12 cellular contexts compared by ENCODE assay signal in the genomic region with DNA sequence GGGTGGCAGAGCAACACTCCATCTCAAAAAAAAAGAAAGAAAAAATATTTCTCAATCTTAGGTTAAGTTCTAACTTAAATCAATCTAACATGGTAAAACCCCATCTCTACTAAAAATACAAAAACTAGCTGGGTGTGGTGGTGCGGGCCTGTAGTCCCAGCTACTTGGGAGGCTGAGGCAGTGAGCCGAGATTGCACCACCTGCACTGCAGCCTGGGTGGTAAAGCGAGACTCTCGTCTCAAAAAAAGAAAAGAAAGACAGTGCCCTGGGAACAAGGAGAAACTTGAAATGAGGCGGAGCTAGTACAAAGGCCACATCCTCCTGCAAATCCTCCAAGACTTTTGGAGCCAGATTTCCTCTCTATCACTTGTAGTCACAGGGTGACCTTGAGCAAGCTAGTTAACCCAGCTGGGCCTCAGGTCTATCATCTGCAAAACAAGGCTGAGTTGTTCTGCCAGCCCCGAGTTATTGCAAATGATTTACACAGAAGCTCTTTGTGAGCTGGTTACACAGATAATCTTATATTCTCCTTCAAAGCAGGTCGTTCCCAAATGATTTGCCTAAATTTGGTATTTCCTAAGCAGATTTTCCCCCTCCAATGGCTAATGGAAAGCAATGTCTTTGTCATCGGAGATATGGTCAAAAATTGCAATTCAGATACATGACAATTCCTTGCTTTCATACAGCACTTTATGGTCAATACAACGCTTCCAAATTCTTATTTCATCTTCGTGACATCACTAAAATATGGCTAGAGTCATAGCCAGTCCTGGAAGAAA. TPM values are rescaled to one million over a fixed set of nuclear protein-coding genes. Genes with fewer than 3 reads are reported as not detected.
DNase-seq lines count a peak whose midpoint lies in the region; ATAC-seq and TF ChIP-seq lines count a peak whose summit lies in the region.
"Had no signal": no experiment of that assay in that cellular context is flagged by ENCODE, and none has a peak within 500 bp of the region (broad histone marks: within the 10 kb centered on the region; RNA-seq: fewer than 3 reads in every experiment).

No MANE protein-coding gene starts in this region.

- no peak overlapping the region for H2AFZ ChIP-seq in PC-9

- H3K4me3 ChIP-seq in PC-9 (peak overlapping the region; percentile 92; the same call in 1 of the 2 replicates), coronary artery (peak overlapping the region; percentile 96), ovary (no peak overlapping the region)

- H3K4me1 Mint-ChIP-seq in activated CD4-positive, alpha-beta T cell treated with anti-CD3 and anti-CD28 coated beads, Interleukin-2, amount 10 ng/mL, durations not matched to agents 24 days and 14 days = peaks cover 16% of the 10 kb centered on the region

- no peak overlapping the region for H3K27ac ChIP-seq in PC-9
- H3K27ac ChIP-seq in coronary artery = no peak overlapping the region
- peak overlapping the region in 1 of 2 donors; percentile 40 for H3K27ac ChIP-seq in ovary

- no peak for TF ChIP-seq POLR2A in ovary (IDR thresholded peaks at IDR 0.05)

- H3K9me3 Mint-ChIP-seq in activated CD4-positive, alpha-beta T cell treated with anti-CD3 and anti-CD28 coated beads, Interleukin-2, amount 10 ng/mL, durations not matched to agents 24 days and 14 days = no peaks in the 10 kb centered on the region

- no TSS peak for BruUV-seq in PC-9 (replicated peaks; lab: Mats Ljungman, UMichigan)

- peak overlapping the region; percentile 90 for H3K4me2 ChIP-seq in PC-9

- intact Hi-C loops in activated CD4-positive, alpha-beta T cell treated with anti-CD3 and anti-CD28 coated beads, Interleukin-2, amount 10 ng/mL, durations not matched to agents 24 days and 14 days (cut with micrococcal nuclease) = no loop called here
- intact Hi-C loops in PC-9 (cut with micrococcal nuclease; ENCODE audit: unreplicated experiment) (loop anchor here (5.0 to 10.0 kb wide), 3 partner anchors 35 to 297 kb away; partner anchors contain the start of genes C22orf23, GCAT and POLR2F), ovary (cut with DNase I) (loop anchor here in 1 of 4 donors (10.0 kb wide), 1 partner anchor 363 kb away; the partner anchor contains the start of gene MAFF)

- CTCF ChIA-PET in PC-9 (lab: Charles Lee) = no interaction called here

- 17 to 45% (median 27%) methylated on average over 10 of the region's 10 CpGs for WGBS in ovary, 3 donors

- H3K4me3 Mint-ChIP-seq in activated CD4-positive, alpha-beta T cell treated with anti-CD3 and anti-CD28 coated beads, Interleukin-2, amount 10 ng/mL, durations not matched to agents 24 days and 14 days = peak overlapping the region; percentile 78

- TF ChIP-seq EP300 in ovary (IDR thresholded peaks at IDR 0.05) = no peak

- H3K27ac Mint-ChIP-seq in activated CD4-positive, alpha-beta T cell treated with anti-CD3 and anti-CD28 coated beads, Interleukin-2, amount 10 ng/mL, durations not matched to agents 24 days and 14 days = peak overlapping the region; percentile 32

- H3K36me3 Mint-ChIP-seq in activated CD4-positive, alpha-beta T cell treated with anti-CD3 and anti-CD28 coated beads, Interleukin-2, amount 10 ng/mL, durations not matched to agents 24 days and 14 days (ENCODE audit: low read depth) = peaks cover 27% of the 10 kb centered on the region

- H3K36me3 ChIP-seq in PC-9 (ENCODE audit: low read depth) (no peaks in the 10 kb centered on the region), ovary (no peaks in the 10 kb centered on the region)

- POLR2A ChIA-PET in PC-9 (lab: Charles Lee; ENCODE audit: unreplicated experiment) = interaction anchor here (0.6 kb wide), 1 partner anchor 57 kb away, joined by 6 read pairs; no protein-coding TSS in a partner anchor

- H3K4me1 ChIP-seq in PC-9 (replicated peaks; ENCODE audit: insufficient read depth) = peaks cover 13% of the 10 kb centered on the region
- peaks cover 6% of the 10 kb centered on the region for H3K4me1 ChIP-seq in ovary (ENCODE audit: insufficient read depth)

- no peaks in the 10 kb centered on the region for H3K27me3 Mint-ChIP-seq in activated CD4-positive, alpha-beta T cell treated with anti-CD3 and anti-CD28 coated beads, Interleukin-2, amount 10 ng/mL, durations not matched to agents 24 days and 14 days

- H3K9me3 ChIP-seq in PC-9 (ENCODE audit: insufficient read depth, low read depth) (peaks cover 4% of the 10 kb centered on the region; the same call in 1 of the 2 replicates), ovary (no peaks in the 10 kb centered on the region)
- H3K9me3 ChIP-seq: upper lobe of left lung had no signal

- H3K9me2 ChIP-seq in PC-9 (ENCODE audit: insufficient read depth) = no peaks in the 10 kb centered on the region

- no peak for ATAC-seq in HG03469 (IDR thresholded peaks at IDR 0.05; ENCODE audit: unreplicated experiment)

- H4K20me1 ChIP-seq in PC-9 (ENCODE audit: insufficient read depth) = peaks cover 9% of the 10 kb centered on the region; the same call in 1 of the 2 replicates

- peaks cover 45% of the 10 kb centered on the region for H3F3A ChIP-seq in PC-9 (ENCODE audit: insufficient read depth, low read depth)

- TF ChIP-seq CTCF in PC-9 (conservative IDR thresholded peaks at IDR 0.05) (no peak), coronary artery (IDR thresholded peaks at IDR 0.05) (no peak), ovary (IDR thresholded peaks at IDR 0.05) (no peak)

- no peaks in the 10 kb centered on the region for H3K27me3 ChIP-seq in PC-9 (ENCODE audit: insufficient read depth, low read depth)
- H3K27me3 ChIP-seq in ovary = no peaks in the 10 kb centered on the region
- H3K27me3 ChIP-seq: upper lobe of left lung had no signal

- no peak for DNase-seq in activated CD4-positive, alpha-beta T cell treated with anti-CD3 and anti-CD28 coated beads, Interleukin-2, amount 10 ng/mL, durations not matched to agents 24 days and 14 days
- no peak for DNase-seq in activated CD4-positive, alpha-beta T cell treated with anti-CD3 and anti-CD28 coated beads, Interleukin-2, amount 50 U/mL, for 4 hours
- no peak for DNase-seq in PC-9
- no peak for DNase-seq in coronary artery (ENCODE audit: low spot score)
- DNase-seq in ovary = peak in 3 of 5 donors; percentile 48 to 59 (median 53)
- no peak for DNase-seq in hepatic stellate cell (ENCODE audit: low spot score)
- DNase-seq in SK-N-DZ (ENCODE audit: low spot score) = no peak
- DNase-seq: effector memory CD4-positive, alpha-beta T cell; SIG-M5; stimulated activated CD4-positive, alpha-beta T cell treated with anti-CD3 and anti-CD28 coated beads, Interleukin-4, amount 100 ng/mL, for 4 hours; upper lobe of left lung had no signal

- peaks cover 28% of the 10 kb centered on the region for H3K79me2 ChIP-seq in PC-9 (ENCODE audit: low read depth)

RNA-seq across cellular contexts. Expression of gene ANKRD54, which starts 1.9 kb away (rescaled TPM):
- 27.2 and 29.9 TPM in 2 replicates for total RNA-seq in activated CD4-positive, alpha-beta T cell treated with anti-CD3 and anti-CD28 coated beads, Interleukin-2, amount 10 ng/mL, durations not matched to agents 24 days and 14 days
- total RNA-seq in PC-9 (2021) (32.3 and 33.6 TPM in 2 replicates), ovary (10 to 100 TPM; 28.5 to 48.6 (median 36.2) TPM)
- polyA plus RNA-seq in ovary = 10 to 100 TPM; 14.4 to 24.4 TPM
- 54.2 and 55.4 TPM in 2 replicates for polyA plus RNA-seq in SK-N-DZ (2014; cell fraction: cytosol; rRNA removed)
- 57.4 and 105 TPM in 2 replicates for polyA plus RNA-seq in SK-N-DZ (2014; cell fraction: nucleus; rRNA removed)

RNA-seq across cellular contexts. Expression of gene EIF3L, which starts 7.0 kb away (rescaled TPM):
- total RNA-seq in activated CD4-positive, alpha-beta T cell treated with anti-CD3 and anti-CD28 coated beads, Interleukin-2, amount 10 ng/mL, durations not matched to agents 24 days and 14 days = 460 and 480 TPM in 2 replicates
- total RNA-seq in PC-9 (2021) (566 and 582 TPM in 2 replicates), ovary (1,000 to 10,000 TPM in 2 of 7 donors, 100 to 1,000 TPM in 5; 534 to 1,344 (median 896) TPM)
- polyA plus RNA-seq in ovary = 1,000 to 10,000 TPM in 1 of 2 donors, 100 to 1,000 TPM in 1; 725 to 1,289 TPM
- polyA plus RNA-seq in SK-N-DZ (2014; cell fraction: cytosol; rRNA removed) = 671 and 689 TPM in 2 replicates
- polyA plus RNA-seq in SK-N-DZ (2014; cell fraction: nucleus; rRNA removed) = 284 and 309 TPM in 2 replicates

RNA-seq across cellular contexts. Expression of gene GALR3, which starts 19.0 kb away (rescaled TPM):
- not detected in 2 replicates for total RNA-seq in activated CD4-positive, alpha-beta T cell treated with anti-CD3 and anti-CD28 coated beads, Interleukin-2, amount 10 ng/mL, durations not matched to agents 24 days and 14 days
- total RNA-seq in PC-9 (2021) (0.31 and 0.45 TPM in 2 replicates), ovary (not detected)
- not detected for polyA plus RNA-seq in ovary
- polyA plus RNA-seq in SK-N-DZ (2014; cell fraction: cytosol; rRNA removed) = not detected in 2 replicates
- not detected in 2 replicates for polyA plus RNA-seq in SK-N-DZ (2014; cell fraction: nucleus; rRNA removed)
- total RNA-seq: upper lobe of left lung had no signal

RNA-seq across cellular contexts. Expression of gene GCAT, which starts 34.5 kb away (rescaled TPM):
- total RNA-seq in activated CD4-positive, alpha-beta T cell treated with anti-CD3 and anti-CD28 coated beads, Interleukin-2, amount 10 ng/mL, durations not matched to agents 24 days and 14 days = 27.7 and 28.9 TPM in 2 replicates
- total RNA-seq in PC-9 (2021) (32.3 and 37.7 TPM in 2 replicates), ovary (10 to 100 TPM in 3 of 7 donors, 1 to 10 TPM in 4; 2.3 to 17.7 (median 9.9) TPM)
- polyA plus RNA-seq in ovary = 10 to 100 TPM in 1 of 2 donors, 1 to 10 TPM in 1; 2.6 to 10.6 TPM
- polyA plus RNA-seq in SK-N-DZ (2014; cell fraction: cytosol; rRNA removed) = 10.5 and 18.3 TPM in 2 replicates
- polyA plus RNA-seq in SK-N-DZ (2014; cell fraction: nucleus; rRNA removed) = 10.8 and 20.5 TPM in 2 replicates

Comparison
In these comparisons a context has a peak if more than half of its experiments do, and no peak if none do; other contexts are left out.
1. DNase-seq: peak in ovary (3 of 5); none in activated CD4-positive, alpha-beta T cell treated with anti-CD3 and anti-CD28 coated beads, Interleukin-2, amount 10 ng/mL, durations not matched to agents 24 days and 14 days (single experiment), activated CD4-positive, alpha-beta T cell treated with anti-CD3 and anti-CD28 coated beads, Interleukin-2, amount 50 U/mL, for 4 hours (0 of 2), PC-9 (0 of 2), coronary artery (single experiment), hepatic stellate cell (single experiment) and SK-N-DZ (single experiment).